14 cellular contexts compared by ENCODE assay signal in genomic region chr1:9929431-9930385, GRCh38. TPM values are rescaled to one million over a fixed set of nuclear protein-coding genes. Genes with fewer than 3 reads are reported as not detected.
DNase-seq lines count a peak whose midpoint lies in the region; ATAC-seq and TF ChIP-seq lines count a peak whose summit lies in the region.
"Had no signal": no experiment of that assay in that cellular context is flagged by ENCODE, and none has a peak within 500 bp of the region (broad histone marks: within the 10 kb centered on the region; RNA-seq: fewer than 3 reads in every experiment).

No MANE protein-coding gene starts in this region.

- ATAC-seq in heart left ventricle (peak in 1 of 4 donors; percentile 78), Right ventricle myocardium superior (ENCODE audit: poor library complexity) (no peak), left lobe of liver (peak; percentile 31), T-cell (replicated peaks in 1 of 4) (no peak)
- ATAC-seq: A549, upper lobe of right lung had no signal

- TF ChIP-seq POLR2A in heart left ventricle (IDR thresholded peaks at IDR 0.05) (no peak), tibial nerve (IDR thresholded peaks at IDR 0.05) (no peak)

- H3K4me3 ChIP-seq in heart left ventricle (no peak overlapping the region), tibial nerve (no peak overlapping the region)
- H3K4me3 ChIP-seq: A549, GM23248, hepatocyte, skin epidermis, upper lobe of right lung had no signal

- H3K9me3 ChIP-seq in heart left ventricle (no peaks in the 10 kb centered on the region), tibial nerve (no peaks in the 10 kb centered on the region)
- H3K9me3 ChIP-seq: A549, upper lobe of right lung had no signal

- H3K27me3 ChIP-seq in heart left ventricle (no peaks in the 10 kb centered on the region), tibial nerve (no peaks in the 10 kb centered on the region)
- H3K27me3 ChIP-seq: hepatocyte, upper lobe of right lung had no signal

- no peak overlapping the region for H3K4me3 Mint-ChIP-seq in T-cell

- WGBS in heart left ventricle, 4 donors, result 66 to 77% (median 69%) methylated on average over 15 of the region's 15 CpGs
- WGBS in tibial nerve, 2 donors, result 45 to 56% methylated on average over 15 of the region's 15 CpGs

- H3K9me3 Mint-ChIP-seq in T-cell, result no peaks in the 10 kb centered on the region

- intact Hi-C loops in heart left ventricle (cut with DNase I) (loop anchor here in 1 of 10 donors (10.0 kb wide), 1 partner anchor 55 kb away; no protein-coding TSS in a partner anchor), Right ventricle myocardium superior (cut with DNase I) (no loop called here)

- POLR2A ChIA-PET in T-cell (lab: Charles Lee), result interaction anchor here in 1 of 2 donors (0.6 kb wide), 1 partner anchor 800 kb away, joined by 3 read pairs; no protein-coding TSS in a partner anchor

- DNase-seq in heart left ventricle, result no peak
- DNase-seq in Right ventricle myocardium superior, result no peak
- DNase-seq in left lobe of liver (ENCODE audit: low spot score), result no peak
- DNase-seq in tibial nerve (ENCODE audit: low spot score in 2 of 2), result no peak
- DNase-seq in activated CD4-positive, CD25-positive, alpha-beta regulatory T cell (lab: John Stamatoyannopoulos, UW), result no peak
- DNase-seq in NCI-H1092 treated with DMSO at 0.1 percent for 48 hours (lab: John Stamatoyannopoulos, UW), result no peak
- no peak for DNase-seq in T-cell
- DNase-seq: GM23248, NCI-H2171, upper lobe of right lung had no signal

- CTCF ChIA-PET in T-cell (lab: Charles Lee), result interaction anchor here in 1 of 2 donors (0.6 kb wide), 1 partner anchor 21 kb away, joined by 4 read pairs; no protein-coding TSS in a partner anchor

- no peaks in the 10 kb centered on the region for H3K27me3 Mint-ChIP-seq in T-cell

- H3K36me3 ChIP-seq in heart left ventricle (peaks cover 0 to 86% (median 55%) of the 10 kb centered on the region in 9 donors), tibial nerve (peaks cover 0 to 53% (median 4%) of the 10 kb centered on the region in 3 donors)

- H3K4me1 ChIP-seq in heart left ventricle (peaks cover 0 to 5% (median 0%) of the 10 kb centered on the region in 12 donors), tibial nerve (peaks cover 0 to 8% (median 0%) of the 10 kb centered on the region in 4 donors)
- H3K4me1 ChIP-seq: A549, upper lobe of right lung had no signal

- no peak for TF ChIP-seq CTCF in heart left ventricle (IDR thresholded peaks at IDR 0.05)
- no peak for TF ChIP-seq CTCF in tibial nerve (IDR thresholded peaks at IDR 0.05)

- H3K27ac ChIP-seq in heart left ventricle (peak overlapping the region in 7 of 12 donors; percentile 6 to 50 (median 14)), cingulate gyrus (ENCODE audit: low read depth, low read length) (peak overlapping the region; percentile 43), tibial nerve (peak overlapping the region; percentile 23 to 76 (median 54))
- H3K27ac ChIP-seq: A549, GM23248, hepatocyte, upper lobe of right lung had no signal

- H3K27ac Mint-ChIP-seq in T-cell, result no peak overlapping the region

- H3K4me1 Mint-ChIP-seq in T-cell, result no peaks in the 10 kb centered on the region

- TF ChIP-seq EP300 in tibial nerve (IDR thresholded peaks at IDR 0.05), result peak in 1 of 2 donors; percentile 47

- H3K36me3 Mint-ChIP-seq in T-cell, result peaks cover 39% of the 10 kb centered on the region

RNA-seq across cellular contexts. Expression of gene LZIC, which starts 13.5 kb away (rescaled TPM):
- total RNA-seq in heart left ventricle, result 10 to 100 TPM; 30.8 to 37.7 (median 34.9) TPM
- polyA plus RNA-seq in heart left ventricle, result 10 to 100 TPM; 18.5 to 30.7 TPM
- total RNA-seq in Right ventricle myocardium superior, result 33.2 TPM
- 12.7 TPM for total RNA-seq in left lobe of liver
- 10 to 100 TPM; 21.6 to 40.2 (median 32.0) TPM for total RNA-seq in tibial nerve
- 10 to 100 TPM; 19.6 to 28.6 (median 22.0) TPM for total RNA-seq in T-cell

RNA-seq across cellular contexts. Expression of gene NMNAT1, which starts 13.6 kb away (rescaled TPM):
- 10 to 100 TPM; 11.0 to 24.2 (median 17.2) TPM for total RNA-seq in heart left ventricle
- polyA plus RNA-seq in heart left ventricle, result 10 to 100 TPM; 12.2 to 13.7 TPM
- 22.9 TPM for total RNA-seq in Right ventricle myocardium superior
- total RNA-seq in left lobe of liver, result 7.6 TPM
- total RNA-seq in tibial nerve, result 1 to 10 TPM; 3.8 to 6.0 (median 4.6) TPM
- total RNA-seq in T-cell, result 1 to 10 TPM; 2.9 to 8.0 (median 7.1) TPM

RNA-seq across cellular contexts. Expression of gene CTNNBIP1, which starts 19.6 kb away (rescaled TPM):
- total RNA-seq in heart left ventricle (10 to 100 TPM; 32.2 to 62.0 (median 42.9) TPM), Right ventricle myocardium superior (58.1 TPM), left lobe of liver (24.2 TPM), tibial nerve (10 to 100 TPM; 17.0 to 24.9 (median 20.3) TPM), T-cell (10 to 100 TPM in 1 of 5 donors, 1 to 10 TPM in 4; 9.1 to 11.1 (median 9.6) TPM)
- polyA plus RNA-seq in heart left ventricle, result 10 to 100 TPM; 25.4 to 37.8 TPM
